ENCODE assay signal across 1 cellular context in genomic region chr19:43628646-43629326, GRCh38.
TF ChIP-seq lines count a peak whose summit lies in the region.

No MANE protein-coding gene starts in this region.

TF ChIP-seq in H1, 55 proteins besides CTCF, POLR2A, EP300 and RAD21:
- TF ChIP-seq, protein P1, sequence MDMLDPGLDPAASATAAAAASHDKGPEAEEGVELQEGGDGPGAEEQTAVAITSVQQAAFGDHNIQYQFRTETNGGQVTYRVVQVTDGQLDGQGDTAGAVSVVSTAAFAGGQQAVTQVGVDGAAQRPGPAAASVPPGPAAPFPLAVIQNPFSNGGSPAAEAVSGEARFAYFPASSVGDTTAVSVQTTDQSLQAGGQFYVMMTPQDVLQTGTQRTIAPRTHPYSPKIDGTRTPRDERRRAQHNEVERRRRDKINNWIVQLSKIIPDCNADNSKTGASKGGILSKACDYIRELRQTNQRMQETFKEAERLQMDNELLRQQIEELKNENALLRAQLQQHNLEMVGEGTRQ (IDR thresholded peaks at IDR 0.05; ENCODE audit: low read length) = peak; percentile 62
- TF ChIP-seq POLR2AphosphoS5 (IDR thresholded peaks at IDR 0.05; ENCODE audit: low read depth, low read length) (no peak), SP1 (IDR thresholded peaks at IDR 0.05; ENCODE audit: low read depth, low read length) (no peak)
TF ChIP-seq in H1: peak in this region for 1.
